ENCODE assay signal across 30 cellular contexts in the genomic region with DNA sequence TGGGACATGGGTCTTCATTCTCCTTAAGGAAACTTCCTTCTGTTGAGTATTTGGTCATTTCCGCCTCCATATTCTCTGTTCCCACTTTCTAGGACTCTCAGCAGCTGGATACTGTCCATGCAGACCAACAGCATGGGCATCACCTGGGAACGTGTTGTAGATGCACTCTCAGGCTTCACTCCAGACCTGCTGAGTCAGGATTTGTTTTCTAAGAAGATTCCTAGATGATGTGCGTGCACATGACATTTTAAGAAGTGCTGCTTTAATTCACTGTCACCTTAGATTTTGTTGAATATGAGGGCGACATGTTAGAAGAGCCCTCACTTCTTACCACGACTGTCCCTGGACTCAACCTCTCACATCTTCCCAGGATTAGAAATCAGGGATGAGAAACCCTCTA. TPM values are rescaled to one million over a fixed set of nuclear protein-coding genes. Genes with fewer than 3 reads are reported as not detected.
"Had no signal": no experiment of that assay in that cellular context is flagged by ENCODE, and none has a peak within 500 bp of the region (broad histone marks: within the 10 kb centered on the region; RNA-seq: fewer than 3 reads in every experiment).

No MANE protein-coding gene starts in this region.

- H3K27ac ChIP-seq: adrenal gland, body of pancreas, cardiac muscle cell, colonic mucosa, foreskin keratinocyte, gastroesophageal sphincter, WERI-Rb-1 had no signal

- DNase-seq: activated B cell treated with CpG ODN at 0.5 μM for 24 hours; activated CD4-positive, alpha-beta T cell treated with anti-CD3 and anti-CD28 coated beads for 48 hours; activated CD4-positive, alpha-beta T cell treated with anti-CD3 and anti-CD28 coated beads, Interleukin-2, amount 50 U/mL, for 1 hour; activated CD4-positive, alpha-beta T cell treated with anti-CD3 and anti-CD28 coated beads, Interleukin-2, amount 50 U/mL, for 48 hours; activated CD8-positive, alpha-beta memory T cell treated with anti-CD3 and anti-CD28 coated beads for 24 hours; activated CD8-positive, alpha-beta T cell treated with anti-CD3 and anti-CD28 coated beads for 36 hours; activated effector memory CD4-positive, alpha-beta T cell treated with anti-CD3 and anti-CD28 coated beads, Interleukin-2, amount 50 U/mL, for 16 hours; activated naive CD4-positive, alpha-beta T cell treated with anti-CD3 and anti-CD28 coated beads for 36 hours; activated naive CD8-positive, alpha-beta T cell treated with anti-CD3 and anti-CD28 coated beads for 36 hours; activated naive CD8-positive, alpha-beta T cell treated with anti-CD3 and anti-CD28 coated beads, Interleukin-2, amount 50 U/mL, for 24 hours; activated T-cell treated with anti-CD3 and anti-CD28 coated beads, Interleukin-2, amount 50 U/mL, for 4 hours; amygdala; aorta; body of pancreas; central memory CD4-positive, alpha-beta T cell; cerebellar nuclear complex; colonic mucosa; effector memory CD4-positive, alpha-beta T cell; endodermal cell; foreskin keratinocyte; T-helper 1 cell; T-helper 17 cell; T1000; WERI-Rb-1 had no signal

- H3K36me3 ChIP-seq: adrenal gland, cardiac muscle cell, colonic mucosa, gastroesophageal sphincter, WERI-Rb-1 had no signal

- H3K27me3 ChIP-seq: adrenal gland, body of pancreas, cardiac muscle cell, colonic mucosa had no signal

- H3K4me3 ChIP-seq: adrenal gland, body of pancreas, cardiac muscle cell, colonic mucosa, gastroesophageal sphincter had no signal

- H3K4me1 ChIP-seq: adrenal gland, colonic mucosa, foreskin keratinocyte, gastroesophageal sphincter had no signal

- ATAC-seq: activated CD4-positive, CD25-positive, alpha-beta regulatory T cell treated with anti-CD3 and anti-CD28 coated beads, Interleukin-2, amount 50 U/mL, for 24 hours; activated CD8-positive, alpha-beta T cell treated with anti-CD3 and anti-CD28 coated beads for 36 hours; activated naive CD8-positive, alpha-beta T cell treated with anti-CD3 and anti-CD28 coated beads, Interleukin-2, amount 50 U/mL, for 24 hours; activated T-cell treated with anti-CD3 and anti-CD28 coated beads, Interleukin-2, amount 50 U/mL, for 4 hours; body of pancreas; esophagus mucosa; foreskin keratinocyte; gastroesophageal sphincter; T-helper 17 cell had no signal

- H3K9me3 ChIP-seq: adrenal gland, body of pancreas, colonic mucosa had no signal

RNA-seq across cellular contexts. Expression of a gene that starts 10.0 kb away (rescaled TPM):
- total RNA-seq: dermis microvascular lymphatic vessel endothelial cell had no signal
